12 cellular contexts compared by ENCODE assay signal in the genomic region with DNA sequence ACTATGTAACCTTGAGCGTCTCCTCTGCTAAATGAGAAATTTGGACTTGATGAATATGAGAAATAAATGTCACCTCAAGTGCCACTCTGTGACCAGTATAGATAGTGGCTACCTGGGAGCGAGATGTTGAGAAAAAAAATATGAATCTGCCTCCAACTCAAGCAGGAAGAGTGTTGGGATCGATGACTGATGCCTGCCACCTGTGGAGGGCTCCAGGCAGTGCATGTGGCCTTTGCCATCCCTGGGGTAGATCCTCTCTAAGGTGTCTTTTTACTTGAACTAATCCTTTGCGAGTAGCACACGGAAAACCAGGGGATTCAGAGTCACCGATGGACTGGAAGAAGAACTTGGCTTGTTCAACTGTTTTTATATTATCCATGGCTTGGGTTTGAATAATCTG. TPM values are rescaled to one million over a fixed set of nuclear protein-coding genes. Genes with fewer than 3 reads are reported as not detected.
DNase-seq lines count a peak whose midpoint lies in the region; ATAC-seq and TF ChIP-seq lines count a peak whose summit lies in the region.
"Had no signal": no experiment of that assay in that cellular context is flagged by ENCODE, and none has a peak within 500 bp of the region (broad histone marks: within the 10 kb centered on the region; RNA-seq: fewer than 3 reads in every experiment).

No MANE protein-coding gene starts in this region.

- ATAC-seq in HG02623 (IDR thresholded peaks at IDR 0.05; ENCODE audit: unreplicated experiment), result no peak

- H3K9me3 ChIP-seq in Karpas-422 (ENCODE audit: low read length) (no peaks in the 10 kb centered on the region), neural progenitor cell (ENCODE audit: low read depth) (no peaks in the 10 kb centered on the region)

- no peak overlapping the region for H3K4me3 Mint-ChIP-seq in neural progenitor cell
- H3K4me3 Mint-ChIP-seq: CD4-positive, alpha-beta T cell; dendritic cell treated with granulocyte-macrophage colony-stimulating factor and Interleukin-4, amounts not matched to agents 40 ng/mL and 50 ng/mL, for 4 days; naive B cell had no signal

- DNase-seq in NCI-H345 (lab: John Stamatoyannopoulos, UW) (peak; percentile 9), NCI-H345 treated with DMSO at 0.1 percent for 48 hours (lab: John Stamatoyannopoulos, UW; ENCODE audit: unreplicated experiment) (no peak), Karpas-422 (peak; percentile 74), SK-N-DZ (ENCODE audit: low spot score) (peak; percentile 56), neural progenitor cell (ENCODE audit: low spot score) (peak; percentile 55), GM19240 (ENCODE audit: insufficient read length, low spot score) (no peak), D341Med (ENCODE audit: low spot score) (no peak)
- DNase-seq: CD4-positive, alpha-beta T cell; naive B cell had no signal

- peaks cover 32% of the 10 kb centered on the region for H3K4me1 Mint-ChIP-seq in neural progenitor cell

- no peaks in the 10 kb centered on the region for H3K36me3 Mint-ChIP-seq in neural progenitor cell
- H3K36me3 Mint-ChIP-seq: naive B cell had no signal

- H2AFZ ChIP-seq in Karpas-422 (ENCODE audit: low read length) (no peak overlapping the region), neural progenitor cell (replicated peaks) (no peak overlapping the region)

- H3K4me3 ChIP-seq in Karpas-422 (ENCODE audit: low read length) (no peak overlapping the region), neural progenitor cell (no peak overlapping the region)

- H3K27ac Mint-ChIP-seq in neural progenitor cell, result no peak overlapping the region
- H3K27ac Mint-ChIP-seq: CD4-positive, alpha-beta T cell; dendritic cell treated with granulocyte-macrophage colony-stimulating factor and Interleukin-4, amounts not matched to agents 40 ng/mL and 50 ng/mL, for 4 days had no signal

- H3K9ac ChIP-seq in Karpas-422 (ENCODE audit: low read length) (no peak overlapping the region), neural progenitor cell (no peak overlapping the region)

- H4K20me1 ChIP-seq in Karpas-422 (ENCODE audit: insufficient read depth, low read depth, low read length) (no peaks in the 10 kb centered on the region; the same call in 1 of the 2 replicates), neural progenitor cell (ENCODE audit: low read depth) (no peaks in the 10 kb centered on the region)

- H3K4me2 ChIP-seq in Karpas-422 (ENCODE audit: low read depth, low read length, poor library complexity, severe bottlenecking), result peak overlapping the region; percentile 25
- no peak overlapping the region for H3K4me2 ChIP-seq in neural progenitor cell

- H3K79me2 ChIP-seq in Karpas-422 (ENCODE audit: low read length) (no peaks in the 10 kb centered on the region), neural progenitor cell (ENCODE audit: low read depth) (no peaks in the 10 kb centered on the region)

- H3K36me3 ChIP-seq in Karpas-422 (ENCODE audit: insufficient read depth, low read length) (no peaks in the 10 kb centered on the region), neural progenitor cell (no peaks in the 10 kb centered on the region)

- no peaks in the 10 kb centered on the region for H3K27me3 ChIP-seq in Karpas-422 (ENCODE audit: low read length)
- H3K27me3 ChIP-seq in neural progenitor cell, result no peaks in the 10 kb centered on the region

- H3K4me1 ChIP-seq in Karpas-422 (ENCODE audit: low read length), result peaks cover 25% of the 10 kb centered on the region
- H3K4me1 ChIP-seq in neural progenitor cell, result no peaks in the 10 kb centered on the region

- peak; percentile 56 for TF ChIP-seq CTCF in neural progenitor cell (IDR thresholded peaks at IDR 0.05)

- H3K9me2 ChIP-seq in Karpas-422 (replicated peaks; ENCODE audit: insufficient read depth, low read length), result no peaks in the 10 kb centered on the region

- no peaks in the 10 kb centered on the region for H3K9me3 Mint-ChIP-seq in neural progenitor cell
- H3K9me3 Mint-ChIP-seq: CD4-positive, alpha-beta T cell; dendritic cell treated with granulocyte-macrophage colony-stimulating factor and Interleukin-4, amounts not matched to agents 40 ng/mL and 50 ng/mL, for 4 days; naive B cell had no signal

- H3K27ac ChIP-seq in Karpas-422 (ENCODE audit: low read length), result no peak overlapping the region
- no peak overlapping the region for H3K27ac ChIP-seq in neural progenitor cell

- peaks cover 6% of the 10 kb centered on the region for H3F3A ChIP-seq in neural progenitor cell (ENCODE audit: low read depth)

- H3K27me3 Mint-ChIP-seq in neural progenitor cell (ENCODE audit: insufficient read depth, low read depth), result no peaks in the 10 kb centered on the region
- H3K27me3 Mint-ChIP-seq: CD4-positive, alpha-beta T cell; naive B cell had no signal

RNA-seq across cellular contexts. Expression of a gene that starts 9.4 kb away (rescaled TPM):
- not detected in 2 replicates for total RNA-seq in Karpas-422 (2014; rRNA removed; shearing (Covaris generic); ENCODE audit: low replicate concordance)
- polyA plus RNA-seq in SK-N-DZ (2014; cell fraction: cytosol; rRNA removed), result not detected in 2 replicates
- not detected in 2 replicates for polyA plus RNA-seq in SK-N-DZ (2014; cell fraction: nucleus; rRNA removed)
- not detected in 2 replicates for total RNA-seq in neural progenitor cell (ENCODE audit: low replicate concordance)
- total RNA-seq: CD4-positive, alpha-beta T cell; T-helper 1 cell treated with Interleukin-12 subunit alpha and Interleukin-12 subunit beta and Interleukin-4 antibody, amounts not matched to agents 30 ng/mL and 1 ng/mL, for 36 hours had no signal

Comparison
In these comparisons a context has a peak if more than half of its experiments do, and no peak if none do; other contexts are left out.
1. DNase-seq: peak in NCI-H345 (single experiment), Karpas-422 (single experiment), SK-N-DZ (single experiment) and neural progenitor cell (single experiment); none in NCI-H345 treated with DMSO at 0.1 percent for 48 hours (single experiment), GM19240 (single experiment) and D341Med (single experiment).